Comparison of ENCODE assay signal across 11 cellular contexts in genomic region chr9:89993678-89994630, GRCh38.
A peak's percentile ranks its signal among the peaks of the same experiment; 100 is the strongest.
DNase-seq lines count a peak whose midpoint lies in the region; TF ChIP-seq lines count a peak whose summit lies in the region.
"Had no signal": no experiment of that assay in that cellular context is flagged by ENCODE, and none has a peak within 500 bp of the region (broad histone marks: within the 10 kb centered on the region; RNA-seq: fewer than 3 reads in every experiment).

No MANE protein-coding gene starts in this region.

- H3K27me3 ChIP-seq in dorsolateral prefrontal cortex (no peaks in the 10 kb centered on the region), ascending aorta (no peaks in the 10 kb centered on the region)
- H3K27me3 ChIP-seq: BE2C, breast epithelium had no signal

- H3K36me3 Mint-ChIP-seq in activated naive CD4-positive, alpha-beta T cell treated with anti-CD3 and anti-CD28 coated beads for 36 hours (ENCODE audit: low read depth) = no peaks in the 10 kb centered on the region

- intact Hi-C loops in dorsolateral prefrontal cortex (cut with DNase I) (no loop called here), ascending aorta (cut with DNase I) (no loop called here)
- intact Hi-C loops in activated naive CD4-positive, alpha-beta T cell treated with anti-CD3 and anti-CD28 coated beads for 36 hours (cut with micrococcal nuclease) = no loop called here

- no peaks in the 10 kb centered on the region for H3K9me3 Mint-ChIP-seq in activated naive CD4-positive, alpha-beta T cell treated with anti-CD3 and anti-CD28 coated beads for 36 hours

- peak; percentile 41 for DNase-seq in AG10803 (ENCODE audit: low read depth)
- peak; percentile 77 to 83 for DNase-seq in Kasumi-1 (lab: John Stamatoyannopoulos, UW)
- DNase-seq in dorsolateral prefrontal cortex = peak in 1 of 10 donors; percentile 33
- DNase-seq in medulla oblongata (ENCODE audit: extremely low spot score) = peak; percentile 69
- no peak for DNase-seq in GM13976 (ENCODE audit: low spot score)
- no peak for DNase-seq in ascending aorta (ENCODE audit: low spot score in 2 of 2)
- DNase-seq in activated CD8-positive, alpha-beta memory T cell treated with anti-CD3 and anti-CD28 coated beads, Interleukin-2, amount 50 U/mL, for 48 hours = no peak
- DNase-seq in activated naive CD4-positive, alpha-beta T cell treated with anti-CD3 and anti-CD28 coated beads for 36 hours = no peak
- DNase-seq: BE2C had no signal

- H3K27ac ChIP-seq in dorsolateral prefrontal cortex = peak overlapping the region in 33 of 59 donors; percentile 3 to 81 (median 45)
- H3K27ac ChIP-seq in ascending aorta = no peak overlapping the region
- H3K27ac ChIP-seq: breast epithelium had no signal

- in situ Hi-C loops in GM13976 (cut with MboI; ENCODE audit: low sequenced_read_pairs, unreplicated experiment) = no loop called here

- no peaks in the 10 kb centered on the region for H3K36me3 ChIP-seq in ascending aorta
- H3K36me3 ChIP-seq: BE2C, breast epithelium had no signal

- no peak overlapping the region for H3K4me3 Mint-ChIP-seq in activated naive CD4-positive, alpha-beta T cell treated with anti-CD3 and anti-CD28 coated beads for 36 hours
- H3K4me3 Mint-ChIP-seq: T-helper 1 cell treated with Interleukin-12 subunit alpha and Interleukin-12 subunit beta and Interleukin-4 antibody, amounts not matched to agents 30 μg/mL and 1 μg/mL, for 36 hours had no signal

- no peak overlapping the region for H3K27ac Mint-ChIP-seq in activated naive CD4-positive, alpha-beta T cell treated with anti-CD3 and anti-CD28 coated beads for 36 hours
- H3K27ac Mint-ChIP-seq: T-helper 1 cell treated with Interleukin-12 subunit alpha and Interleukin-12 subunit beta and Interleukin-4 antibody, amounts not matched to agents 30 μg/mL and 1 μg/mL, for 36 hours had no signal

- no peaks in the 10 kb centered on the region for H3K4me1 ChIP-seq in ascending aorta
- H3K4me1 ChIP-seq: BE2C had no signal

- no peaks in the 10 kb centered on the region for H3K27me3 Mint-ChIP-seq in activated naive CD4-positive, alpha-beta T cell treated with anti-CD3 and anti-CD28 coated beads for 36 hours (ENCODE audit: low read depth)

- peaks cover 4% of the 10 kb centered on the region for H3K4me1 Mint-ChIP-seq in activated naive CD4-positive, alpha-beta T cell treated with anti-CD3 and anti-CD28 coated beads for 36 hours (ENCODE audit: low read depth)

- no peaks in the 10 kb centered on the region for H3K9me3 ChIP-seq in ascending aorta
- H3K9me3 ChIP-seq: BE2C, breast epithelium had no signal

- no peak overlapping the region for H3K4me3 ChIP-seq in AG10803 (ENCODE audit: low read length)
- no peak overlapping the region for H3K4me3 ChIP-seq in dorsolateral prefrontal cortex
- H3K4me3 ChIP-seq in ascending aorta = no peak overlapping the region
- H3K4me3 ChIP-seq: breast epithelium had no signal

- TF ChIP-seq CTCF in AG10803 (conservative IDR thresholded peaks at IDR 0.05; ENCODE audit: low read length) (no peak), dorsolateral prefrontal cortex (IDR thresholded peaks at IDR 0.05 in 54 of 56, conservative IDR thresholded peaks at IDR 0.05 in 2 of 56; ENCODE audit: low read depth in 1 of 56, partially characterized antibody in 56 of 56) (no peak), GM13976 (IDR thresholded peaks at IDR 0.05; ENCODE audit: borderline replicate concordance, control extremely low read depth, extremely low read depth, insufficient read depth, missing control alignments) (no peak), ascending aorta (IDR thresholded peaks at IDR 0.05) (no peak)

- CTCF ChIA-PET in activated naive CD4-positive, alpha-beta T cell treated with anti-CD3 and anti-CD28 coated beads for 36 hours (lab: Charles Lee) = no interaction called here

Comparison
In these comparisons a context has a peak if more than half of its experiments do, and no peak if none do; other contexts are left out.
1. DNase-seq: peak in AG10803 (single experiment), Kasumi-1 (2 of 2) and medulla oblongata (single experiment); none in GM13976 (single experiment), ascending aorta (0 of 2), activated CD8-positive, alpha-beta memory T cell treated with anti-CD3 and anti-CD28 coated beads, Interleukin-2, amount 50 U/mL, for 48 hours (single experiment) and activated naive CD4-positive, alpha-beta T cell treated with anti-CD3 and anti-CD28 coated beads for 36 hours (single experiment).
2. H3K27ac ChIP-seq: peak in dorsolateral prefrontal cortex (33 of 59); none in ascending aorta (0 of 2).